In genomic region chr12:56258068-56258819, GRCh38 we compare ENCODE assay signal across 8 cellular contexts. TPM values are rescaled to one million over a fixed set of nuclear protein-coding genes. Genes with fewer than 3 reads are reported as not detected.
DNase-seq lines count a peak whose midpoint lies in the region; ATAC-seq and TF ChIP-seq lines count a peak whose summit lies in the region.

Gene ANKRD52 (minus strand): TSS chr12:56258384. CDS start chr12:56258269, 115 bp downstream.

- in situ Hi-C loops in GM18951 (cut with MboI; ENCODE audit: low sequenced_read_pairs, unreplicated experiment) = no loop called here

- peak; percentile 71 for TF ChIP-seq CTCF in coronary artery (IDR thresholded peaks at IDR 0.05)

- peak; percentile 83 for DNase-seq in Ammon's horn (ENCODE audit: low spot score)
- DNase-seq in NCI-H345 (lab: John Stamatoyannopoulos, UW) = peak; percentile 83
- DNase-seq in activated CD4-positive, alpha-beta T cell treated with anti-CD3 and anti-CD28 coated beads for 48 hours = peak; percentile 82
- peak; percentile 86 for DNase-seq in coronary artery (ENCODE audit: low spot score)
- peak; percentile 81 for DNase-seq in left lobe of liver (ENCODE audit: low spot score)
- DNase-seq in stimulated activated CD4-positive, alpha-beta T cell treated with anti-CD3 and anti-CD28 coated beads, Interleukin-2, amount 100 ng/mL, for 24 hours = peak; percentile 83 to 86

- ATAC-seq in HG03159 (IDR thresholded peaks at IDR 0.05; ENCODE audit: unreplicated experiment) = peak; percentile 86
- ATAC-seq in left lobe of liver = peak; percentile 99

- H3K4me3 ChIP-seq in coronary artery = peak within 1 kb of the TSS; percentile 97

- H3K27ac ChIP-seq in coronary artery = peak within 1 kb of the TSS; percentile 74 to 93

- peak; percentile 66 for TF ChIP-seq POLR2A in GM18951 (IDR thresholded peaks at IDR 0.05; ENCODE audit: extremely low read depth, insufficient read depth, insufficient read length)

RNA-seq across cellular contexts. Expression of gene ANKRD52, which starts in this region (rescaled TPM):
- total RNA-seq in left lobe of liver = 12.9 TPM

Comparison
In these comparisons a context has a peak if more than half of its experiments do, and no peak if none do; other contexts are left out.
1. Peak in every context shown above with its lines: DNase-seq, ATAC-seq, H3K4me3 ChIP-seq and H3K27ac ChIP-seq.